ENCODE assay signal across 16 cellular contexts in the genomic region with DNA sequence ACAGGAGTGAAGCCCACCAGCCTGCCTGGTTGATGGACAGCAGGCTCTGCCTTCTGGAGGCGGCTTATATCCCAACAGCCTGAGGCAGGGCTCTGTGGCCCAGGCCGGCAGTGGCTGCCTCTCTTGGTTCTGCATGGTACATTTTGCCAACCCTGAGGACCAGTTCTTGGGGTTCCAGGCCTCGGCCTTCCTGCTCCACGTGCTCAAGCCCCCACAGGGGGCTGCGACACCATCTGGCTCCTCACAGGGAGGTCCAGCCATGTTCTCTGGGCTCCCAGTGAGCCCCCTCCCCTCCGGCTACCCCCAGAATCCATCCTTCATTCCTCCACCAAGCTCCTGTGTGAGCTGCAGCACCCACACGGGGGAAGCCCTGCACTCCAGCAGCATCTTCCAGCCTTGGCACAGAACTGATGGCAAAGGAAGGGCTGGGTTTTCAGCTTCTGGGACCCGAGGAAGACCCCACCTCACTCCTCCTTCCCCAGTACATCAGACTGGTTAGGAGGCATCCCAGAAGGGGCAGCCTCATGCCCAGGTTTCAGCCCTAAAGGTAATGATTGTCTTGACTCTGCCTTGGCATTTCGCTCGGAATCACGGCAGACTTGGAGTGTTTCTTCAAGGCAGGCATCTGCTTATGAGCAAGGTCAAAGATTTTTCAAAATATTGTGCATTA.
DNase-seq lines count a peak whose midpoint lies in the region; ATAC-seq and TF ChIP-seq lines count a peak whose summit lies in the region.
"Had no signal": no experiment of that assay in that cellular context is flagged by ENCODE, and none has a peak within 500 bp of the region (broad histone marks: within the 10 kb centered on the region; RNA-seq: fewer than 3 reads in every experiment).

No MANE protein-coding gene starts in this region.

- TF ChIP-seq POLR2A in spleen (IDR thresholded peaks at IDR 0.05) = no peak

- peaks cover 11% of the 10 kb centered on the region for H3K4me1 Mint-ChIP-seq in T-helper 17 cell
- H3K4me1 Mint-ChIP-seq in naive B cell = peaks cover 23 to 44% (median 38%) of the 10 kb centered on the region in 3 donors

- H3K27me3 Mint-ChIP-seq in T-helper 17 cell = no peaks in the 10 kb centered on the region
- no peaks in the 10 kb centered on the region for H3K27me3 Mint-ChIP-seq in naive B cell
- H3K27me3 Mint-ChIP-seq: B cell; CD8-positive, alpha-beta memory T cell had no signal

- no peaks in the 10 kb centered on the region for H3K9me3 Mint-ChIP-seq in naive B cell

- intact Hi-C loops in cardiac septum (cut with DNase I) (loop anchor here (10.0 kb wide), 1 partner anchor 232 kb away; a partner anchor contains a TSS), Right ventricle myocardium inferior (cut with DNase I) (loop anchor here (5.0 to 10.0 kb wide), 2 partner anchors 48 to 245 kb away; no protein-coding TSS in a partner anchor), spleen (cut with DNase I; ENCODE audit: low total_unique reads) (loop anchor here (5.0 kb wide), 1 partner anchor 245 kb away; no protein-coding TSS in a partner anchor)

- ATAC-seq in Right ventricle myocardium inferior (no peak), T-helper 17 cell (no peak), naive B cell (ENCODE audit: low read depth in 2 of 2) (no peak)
- ATAC-seq: HCT116 had no signal

- H3K36me3 Mint-ChIP-seq in T-helper 17 cell (ENCODE audit: low read depth) = peaks cover 4% of the 10 kb centered on the region
- peaks cover 19 to 25% of the 10 kb centered on the region in 2 donors for H3K36me3 Mint-ChIP-seq in naive B cell

- H3K36me3 ChIP-seq in spleen = peaks cover 0 to 40% (median 0%) of the 10 kb centered on the region in 6 donors

- H3K4me1 ChIP-seq in spleen = peaks cover 0 to 12% (median 6%) of the 10 kb centered on the region in 6 donors

- H3K4me3 Mint-ChIP-seq in T-helper 17 cell = no peak overlapping the region
- H3K4me3 Mint-ChIP-seq in naive B cell = peak overlapping the region in 1 of 8 donors; percentile 29
- H3K4me3 Mint-ChIP-seq: B cell; CD8-positive, alpha-beta memory T cell had no signal

- 73 to 81% (median 76%) methylated on average over 10 to 11 of the region's 11 CpGs for WGBS in spleen, 5 donors

- TF ChIP-seq CTCF in spleen (IDR thresholded peaks at IDR 0.05 in 8 of 11, conservative IDR thresholded peaks at IDR 0.05 in 3 of 11) = no peak

- H3K27me3 ChIP-seq in spleen (replicated peaks in 1 of 7) = no peaks in the 10 kb centered on the region

- no peak overlapping the region for H3K4me3 ChIP-seq in spleen

- peak; percentile 49 for DNase-seq in cardiac septum (ENCODE audit: low spot score)
- DNase-seq in Right ventricle myocardium inferior (ENCODE audit: missing footprints) = no peak
- no peak for DNase-seq in T-helper 17 cell
- DNase-seq in naive B cell = no peak
- peak; percentile 55 for DNase-seq in spleen
- DNase-seq in LoVo (ENCODE audit: low spot score) = no peak
- DNase-seq in AG08396 (ENCODE audit: low spot score) = no peak
- DNase-seq in NOMO-1 treated with DMSO at 0.1 percent for 48 hours (lab: John Stamatoyannopoulos, UW; ENCODE audit: unreplicated experiment) = no peak
- DNase-seq: 8988T; Caco-2; CD8-positive, alpha-beta memory T cell; DMS53; GF-D8; IMR-90 had no signal

- H3K9me3 ChIP-seq in T-helper 17 cell (ENCODE audit: control insufficient read depth, low read length, poor library complexity, severe bottlenecking) (no peaks in the 10 kb centered on the region), spleen (no peaks in the 10 kb centered on the region)
- H3K9me3 ChIP-seq: Caco-2 had no signal

- peak overlapping the region; percentile 24 for H3K27ac Mint-ChIP-seq in T-helper 17 cell
- H3K27ac Mint-ChIP-seq in naive B cell = peak overlapping the region in 4 of 6 donors; percentile 15 to 72 (median 44)

- peak overlapping the region in 1 of 8 donors; percentile 37 for H3K27ac ChIP-seq in spleen

Comparison
In these comparisons a context has a peak if more than half of its experiments do, and no peak if none do; other contexts are left out.
1. DNase-seq: peak in cardiac septum (single experiment) and spleen (single experiment); none in Right ventricle myocardium inferior (single experiment), T-helper 17 cell (0 of 3), naive B cell (single experiment), LoVo (single experiment), AG08396 (single experiment) and NOMO-1 treated with DMSO at 0.1 percent for 48 hours (single experiment).